Comparison of ENCODE assay signal across 1 cellular context in the genomic region with DNA sequence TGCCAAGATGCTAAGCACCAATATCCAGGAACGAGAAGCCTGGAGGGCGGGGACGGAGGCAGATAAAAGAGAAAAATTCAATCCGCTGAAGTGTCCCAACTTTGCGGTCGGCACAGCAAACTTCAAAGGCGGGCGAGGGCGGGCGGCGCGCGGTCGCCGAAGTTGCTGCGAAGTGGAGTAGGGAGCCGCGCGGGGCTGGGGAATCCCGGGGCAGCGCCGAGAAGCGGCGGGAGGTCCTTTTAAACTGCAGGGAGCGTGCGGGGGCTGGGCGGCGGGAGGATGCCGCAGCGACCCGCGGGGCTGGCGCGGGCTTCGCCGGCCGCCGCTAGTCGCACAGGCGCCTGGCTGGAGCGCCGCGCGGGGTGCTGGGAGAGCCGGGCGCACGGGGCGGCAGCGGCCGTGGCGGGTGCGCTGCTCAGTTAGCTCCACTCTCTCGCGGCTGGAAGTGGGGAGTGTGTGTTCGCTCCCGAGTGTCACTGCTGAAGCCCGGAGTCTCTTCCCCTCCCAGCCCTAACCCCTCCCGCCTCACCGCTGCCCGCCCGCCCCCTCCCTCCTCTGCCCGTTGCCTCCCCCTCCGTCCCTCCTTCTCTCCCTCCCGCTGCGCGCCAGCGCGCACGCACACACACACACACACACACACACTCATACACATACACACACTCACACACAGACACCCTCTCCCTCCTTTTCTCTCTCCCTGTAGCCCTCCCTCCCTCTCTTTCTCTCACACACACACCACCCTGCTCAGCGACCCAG.
TF ChIP-seq lines count a peak whose summit lies in the region.

A gene with protein sequence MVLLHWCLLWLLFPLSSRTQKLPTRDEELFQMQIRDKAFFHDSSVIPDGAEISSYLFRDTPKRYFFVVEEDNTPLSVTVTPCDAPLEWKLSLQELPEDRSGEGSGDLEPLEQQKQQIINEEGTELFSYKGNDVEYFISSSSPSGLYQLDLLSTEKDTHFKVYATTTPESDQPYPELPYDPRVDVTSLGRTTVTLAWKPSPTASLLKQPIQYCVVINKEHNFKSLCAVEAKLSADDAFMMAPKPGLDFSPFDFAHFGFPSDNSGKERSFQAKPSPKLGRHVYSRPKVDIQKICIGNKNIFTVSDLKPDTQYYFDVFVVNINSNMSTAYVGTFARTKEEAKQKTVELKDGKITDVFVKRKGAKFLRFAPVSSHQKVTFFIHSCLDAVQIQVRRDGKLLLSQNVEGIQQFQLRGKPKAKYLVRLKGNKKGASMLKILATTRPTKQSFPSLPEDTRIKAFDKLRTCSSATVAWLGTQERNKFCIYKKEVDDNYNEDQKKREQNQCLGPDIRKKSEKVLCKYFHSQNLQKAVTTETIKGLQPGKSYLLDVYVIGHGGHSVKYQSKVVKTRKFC (minus strand): TSS at position 456 of the 756 bp plus-strand sequence. CDS start 26,698 bp downstream, outside the sequence.

TF ChIP-seq in endothelial cell of umbilical vein, 7 proteins besides CTCF, POLR2A, EP300 and RAD21:
- TF ChIP-seq, protein P1, sequence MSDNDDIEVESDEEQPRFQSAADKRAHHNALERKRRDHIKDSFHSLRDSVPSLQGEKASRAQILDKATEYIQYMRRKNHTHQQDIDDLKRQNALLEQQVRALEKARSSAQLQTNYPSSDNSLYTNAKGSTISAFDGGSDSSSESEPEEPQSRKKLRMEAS (IDR thresholded peaks at IDR 0.05; ENCODE audit: insufficient read depth, insufficient read length) = no peak
- TF ChIP-seq JUN (IDR thresholded peaks at IDR 0.05; ENCODE audit: borderline replicate concordance, insufficient read depth, insufficient read length, low read depth) = no peak
- no peak for TF ChIP-seq MYC (IDR thresholded peaks at IDR 0.05; ENCODE audit: low read depth, low read length)
- no peak for TF ChIP-seq GATA2 (IDR thresholded peaks at IDR 0.05; ENCODE audit: insufficient read depth, insufficient read length, low read depth, low read length)
- TF ChIP-seq FOS (IDR thresholded peaks at IDR 0.05; ENCODE audit: borderline replicate concordance, insufficient read depth, low read length) = no peak
- no peak for TF ChIP-seq EZH2 (IDR thresholded peaks at IDR 0.05; ENCODE audit: borderline replicate concordance, low read depth, low read length, severe bottlenecking)
- no peak for TF ChIP-seq POLR2AphosphoS5 (IDR thresholded peaks at IDR 0.05; ENCODE audit: insufficient read depth, low read depth, low read length)
